10 cellular contexts compared by ENCODE assay signal in genomic region chr1:32223683-32224082, GRCh38. TPM values are rescaled to one million over a fixed set of nuclear protein-coding genes. Genes with fewer than 3 reads are reported as not detected.
DNase-seq lines count a peak whose midpoint lies in the region; ATAC-seq and TF ChIP-seq lines count a peak whose summit lies in the region.
"Had no signal": no experiment of that assay in that cellular context is flagged by ENCODE, and none has a peak within 500 bp of the region (broad histone marks: within the 10 kb centered on the region; RNA-seq: fewer than 3 reads in every experiment).

No MANE protein-coding gene starts in this region.

- H3K9me3 Mint-ChIP-seq in activated CD4-positive, alpha-beta T cell treated with anti-CD3 and anti-CD28 coated beads for 36 hours (ENCODE audit: low read depth), result no peaks in the 10 kb centered on the region
- no peaks in the 10 kb centered on the region for H3K9me3 Mint-ChIP-seq in stimulated activated naive B cell treated with anti-CD40 and anti-IgM and Interleukin-4, amounts not matched to agents 10 μg/mL and 1 μg/mL and 100 μg/mL, for 72 hours

- peak overlapping the region in 2 of 4 experiments; percentile 11 to 16 for H3K4me3 ChIP-seq in fibroblast of lung (replicated peaks in 1 of 4; ENCODE audit: control extremely low read depth in 1 of 4, insufficient read depth in 1 of 4, low read depth in 3 of 4, low read length in 4 of 4)

- no peak for ATAC-seq in activated CD4-positive, alpha-beta T cell treated with anti-CD3 and anti-CD28 coated beads for 36 hours
- ATAC-seq in T-helper 17 cell, result no peak
- no peak for ATAC-seq in stimulated activated naive B cell treated with anti-CD40 and anti-IgM and Interleukin-4, amounts not matched to agents 10 μg/mL and 1 μg/mL and 100 μg/mL, for 72 hours (replicated peaks)
- no peak for ATAC-seq in HG03108 (IDR thresholded peaks at IDR 0.05; ENCODE audit: unreplicated experiment)

- POLR2A ChIA-PET in activated CD4-positive, alpha-beta T cell treated with anti-CD3 and anti-CD28 coated beads for 36 hours (lab: Charles Lee), result interaction anchor here (0.6 to 1.7 kb wide), 3 partner anchors 39 to 116 kb away, joined by 3 to 4 read pairs (median 3); partner anchors contain the start of genes KPNA6 and MARCKSL1

- no peak overlapping the region for H3K9ac ChIP-seq in fibroblast of lung (ENCODE audit: insufficient read depth, low read length)

- H3K4me1 Mint-ChIP-seq in activated CD4-positive, alpha-beta T cell treated with anti-CD3 and anti-CD28 coated beads for 36 hours, result peaks cover 32% of the 10 kb centered on the region
- peaks cover 27% of the 10 kb centered on the region for H3K4me1 Mint-ChIP-seq in T-helper 17 cell
- peaks cover 22 to 39% of the 10 kb centered on the region in 2 donors for H3K4me1 Mint-ChIP-seq in stimulated activated naive B cell treated with anti-CD40 and anti-IgM and Interleukin-4, amounts not matched to agents 10 μg/mL and 1 μg/mL and 100 μg/mL, for 72 hours

- no peaks in the 10 kb centered on the region for H3K27me3 Mint-ChIP-seq in activated CD4-positive, alpha-beta T cell treated with anti-CD3 and anti-CD28 coated beads for 36 hours
- H3K27me3 Mint-ChIP-seq in T-helper 17 cell, result no peaks in the 10 kb centered on the region
- H3K27me3 Mint-ChIP-seq in stimulated activated naive B cell treated with anti-CD40 and anti-IgM and Interleukin-4, amounts not matched to agents 10 μg/mL and 1 μg/mL and 100 μg/mL, for 72 hours, result no peaks in the 10 kb centered on the region

- H2AFZ ChIP-seq in fibroblast of lung (ENCODE audit: low read length), result no peak overlapping the region

- peaks cover 20% of the 10 kb centered on the region for H3K4me1 ChIP-seq in fibroblast of lung (ENCODE audit: control insufficient read depth, extremely low read depth, insufficient read depth, low read length)

- peak overlapping the region; percentile 97 for H3K27ac Mint-ChIP-seq in activated CD4-positive, alpha-beta T cell treated with anti-CD3 and anti-CD28 coated beads for 36 hours
- H3K27ac Mint-ChIP-seq in T-helper 17 cell, result peak overlapping the region; percentile 95
- peak overlapping the region; percentile 98 for H3K27ac Mint-ChIP-seq in stimulated activated naive B cell treated with anti-CD40 and anti-IgM and Interleukin-4, amounts not matched to agents 10 μg/mL and 1 μg/mL and 100 μg/mL, for 72 hours

- peaks cover 33% of the 10 kb centered on the region for H3K79me2 ChIP-seq in fibroblast of lung (ENCODE audit: control insufficient read depth, insufficient read depth, low read length)

- peaks cover 20% of the 10 kb centered on the region for H3K36me3 ChIP-seq in fibroblast of lung (ENCODE audit: control insufficient read depth, insufficient read depth, low read length)

- no peaks in the 10 kb centered on the region for H4K20me1 ChIP-seq in fibroblast of lung (ENCODE audit: control insufficient read depth, extremely low read depth, insufficient read depth, low read length)

- peak overlapping the region; percentile 100 for H3K27ac ChIP-seq in fibroblast of lung (ENCODE audit: insufficient read depth, low read length)

- H3K9me3 ChIP-seq in T-helper 17 cell (ENCODE audit: control insufficient read depth, low read length, poor library complexity, severe bottlenecking), result no peaks in the 10 kb centered on the region
- H3K9me3 ChIP-seq in fibroblast of lung (ENCODE audit: control insufficient read depth, insufficient read depth, low read depth, low read length), result no peaks in the 10 kb centered on the region

- H3K4me3 Mint-ChIP-seq in activated CD4-positive, alpha-beta T cell treated with anti-CD3 and anti-CD28 coated beads for 36 hours, result peak overlapping the region; percentile 96
- peak overlapping the region; percentile 92 for H3K4me3 Mint-ChIP-seq in T-helper 17 cell
- peak overlapping the region; percentile 28 to 96 for H3K4me3 Mint-ChIP-seq in stimulated activated naive B cell treated with anti-CD40 and anti-IgM and Interleukin-4, amounts not matched to agents 10 μg/mL and 1 μg/mL and 100 μg/mL, for 72 hours

- H3K27me3 ChIP-seq in fibroblast of lung (ENCODE audit: control insufficient read depth, insufficient read depth, low read length), result no peaks in the 10 kb centered on the region

- CTCF ChIA-PET in activated CD4-positive, alpha-beta T cell treated with anti-CD3 and anti-CD28 coated beads for 36 hours (lab: Charles Lee), result interaction anchor here (0.6 to 2.8 kb wide), 5 partner anchors 8 to 69 kb away, joined by 3 to 18 read pairs (median 5); partner anchors contain the start of gene FAM167B

- H3K36me3 Mint-ChIP-seq in activated CD4-positive, alpha-beta T cell treated with anti-CD3 and anti-CD28 coated beads for 36 hours (ENCODE audit: low read depth), result peaks cover 37% of the 10 kb centered on the region
- peaks cover 3% of the 10 kb centered on the region for H3K36me3 Mint-ChIP-seq in T-helper 17 cell (ENCODE audit: low read depth)
- peaks cover 22 to 46% of the 10 kb centered on the region in 2 donors for H3K36me3 Mint-ChIP-seq in stimulated activated naive B cell treated with anti-CD40 and anti-IgM and Interleukin-4, amounts not matched to agents 10 μg/mL and 1 μg/mL and 100 μg/mL, for 72 hours

- in situ Hi-C loops in GM13977 (cut with MboI; ENCODE audit: low pct_unique_long_range_greater_than_20kb, low sequenced_read_pairs, unreplicated experiment), result loop anchor here (25.0 kb wide), 1 partner anchor 189 kb away; no protein-coding TSS in a partner anchor

- DNase-seq in activated CD4-positive, alpha-beta T cell treated with anti-CD3 and anti-CD28 coated beads for 36 hours, result no peak
- DNase-seq in activated CD4-positive, alpha-beta T cell treated with anti-CD3 and anti-CD28 coated beads, Interleukin-2, amount 50 U/mL, for 1 hour, result no peak
- no peak for DNase-seq in T-helper 17 cell
- no peak for DNase-seq in fibroblast of lung (ENCODE audit: low read depth in 2 of 2)
- DNase-seq in stimulated activated naive B cell treated with anti-CD40 and anti-IgM and Interleukin-4, amounts not matched to agents 10 μg/mL and 1 μg/mL and 100 μg/mL, for 72 hours, result no peak
- DNase-seq in GM13977 (ENCODE audit: low spot score), result no peak
- no peak for DNase-seq in activated CD4-positive, CD25-positive, alpha-beta regulatory T cell treated with anti-CD3 and anti-CD28 coated beads, Interleukin-2, amount 50 U/mL, for 72 hours
- DNase-seq: NCI-H2171 treated with DMSO at 0.1 percent for 48 hours had no signal

- TF ChIP-seq CTCF in fibroblast of lung (conservative IDR thresholded peaks at IDR 0.05 in 1 of 2, IDR thresholded peaks at IDR 0.05 in 1 of 2; ENCODE audit: low read depth in 1 of 2, low read length in 2 of 2) (no peak), GM13977 (IDR thresholded peaks at IDR 0.05; ENCODE audit: extremely low read depth, insufficient read depth, missing control alignments) (no peak)

- peak overlapping the region; percentile 63 for H3K4me2 ChIP-seq in fibroblast of lung (ENCODE audit: extremely low read depth, insufficient read depth, low read length)

- intact Hi-C loops in activated CD4-positive, alpha-beta T cell treated with anti-CD3 and anti-CD28 coated beads for 36 hours (cut with DNase I, micrococcal nuclease), result loop anchor here (2.0 to 5.0 kb wide), 5 partner anchors 23 to 151 kb away; partner anchors contain the start of genes CCDC28B (in 1 of the 2), MARCKSL1 (in 1 of the 2) and TMEM39B (in 1 of the 2)

RNA-seq across cellular contexts. Expression of gene EIF3I, which starts 1.5 kb away (rescaled TPM):
- 100 to 1,000 TPM; 299 to 349 TPM for total RNA-seq in activated CD4-positive, alpha-beta T cell treated with anti-CD3 and anti-CD28 coated beads for 36 hours
- total RNA-seq in T-helper 17 cell (100 to 1,000 TPM; 116 to 132 TPM), fibroblast of lung (246 and 277 TPM in 2 replicates)
- polyA plus RNA-seq in fibroblast of lung, result 492 and 721 TPM in 2 replicates
- polyA plus RNA-seq in fibroblast of lung (2012), result 257 and 360 TPM in 2 replicates
- 574 and 681 TPM in 2 replicates for polyA minus RNA-seq in fibroblast of lung (ENCODE audit: low replicate concordance)

RNA-seq across cellular contexts. Expression of gene TMEM234, which starts 1.5 kb away (rescaled TPM):
- 1 to 10 TPM; 7.3 to 8.2 TPM for total RNA-seq in activated CD4-positive, alpha-beta T cell treated with anti-CD3 and anti-CD28 coated beads for 36 hours
- 10 to 100 TPM; 13.1 to 18.8 TPM for total RNA-seq in T-helper 17 cell
- 12.1 and 17.5 TPM in 2 replicates for total RNA-seq in fibroblast of lung
- 15.8 TPM in 2 replicates for polyA plus RNA-seq in fibroblast of lung
- polyA plus RNA-seq in fibroblast of lung (2012), result 17.3 and 17.7 TPM in 2 replicates
- polyA minus RNA-seq in fibroblast of lung (ENCODE audit: low replicate concordance), result 14.8 and 25.6 TPM in 2 replicates

RNA-seq across cellular contexts. Expression of gene DCDC2B, which starts 14.8 kb away (rescaled TPM):
- not detected for total RNA-seq in activated CD4-positive, alpha-beta T cell treated with anti-CD3 and anti-CD28 coated beads for 36 hours
- total RNA-seq in T-helper 17 cell (not detected), fibroblast of lung (not detected in 2 replicates)
- not detected in 2 replicates for polyA plus RNA-seq in fibroblast of lung
- 0.06 and 0.12 TPM in 2 replicates for polyA plus RNA-seq in fibroblast of lung (2012)
- polyA minus RNA-seq in fibroblast of lung (ENCODE audit: low replicate concordance), result not detected in 2 replicates
- total RNA-seq: urinary bladder had no signal
- polyA plus RNA-seq: urinary bladder had no signal

RNA-seq across cellular contexts. Expression of gene IQCC, which starts 18.2 kb away (rescaled TPM):
- total RNA-seq in activated CD4-positive, alpha-beta T cell treated with anti-CD3 and anti-CD28 coated beads for 36 hours, result 1 to 10 TPM; 4.4 to 5.0 TPM
- total RNA-seq in T-helper 17 cell (1 to 10 TPM; 3.2 to 4.1 TPM), fibroblast of lung (1.3 and 2.3 TPM in 2 replicates)
- polyA plus RNA-seq in fibroblast of lung, result 2.0 and 2.6 TPM in 2 replicates
- polyA plus RNA-seq in fibroblast of lung (2012), result 1.7 and 2.4 TPM in 2 replicates
- 0.85 and 3.8 TPM in 2 replicates for polyA minus RNA-seq in fibroblast of lung (ENCODE audit: low replicate concordance)

RNA-seq across cellular contexts. Expression of gene CCDC28B, which starts 23.3 kb away (rescaled TPM):
- total RNA-seq in activated CD4-positive, alpha-beta T cell treated with anti-CD3 and anti-CD28 coated beads for 36 hours, result 10 to 100 TPM; 13.0 to 19.3 TPM
- total RNA-seq in T-helper 17 cell, result 1 to 10 TPM; 4.7 to 4.9 TPM
- total RNA-seq in fibroblast of lung, result 7.4 and 12.4 TPM in 2 replicates
- polyA plus RNA-seq in fibroblast of lung, result 9.4 and 10.1 TPM in 2 replicates
- 16.7 and 17.0 TPM in 2 replicates for polyA plus RNA-seq in fibroblast of lung (2012)
- polyA minus RNA-seq in fibroblast of lung (ENCODE audit: low replicate concordance), result 5.7 and 6.6 TPM in 2 replicates
